ENCODE assay signal across 8 cellular contexts in the genomic region with DNA sequence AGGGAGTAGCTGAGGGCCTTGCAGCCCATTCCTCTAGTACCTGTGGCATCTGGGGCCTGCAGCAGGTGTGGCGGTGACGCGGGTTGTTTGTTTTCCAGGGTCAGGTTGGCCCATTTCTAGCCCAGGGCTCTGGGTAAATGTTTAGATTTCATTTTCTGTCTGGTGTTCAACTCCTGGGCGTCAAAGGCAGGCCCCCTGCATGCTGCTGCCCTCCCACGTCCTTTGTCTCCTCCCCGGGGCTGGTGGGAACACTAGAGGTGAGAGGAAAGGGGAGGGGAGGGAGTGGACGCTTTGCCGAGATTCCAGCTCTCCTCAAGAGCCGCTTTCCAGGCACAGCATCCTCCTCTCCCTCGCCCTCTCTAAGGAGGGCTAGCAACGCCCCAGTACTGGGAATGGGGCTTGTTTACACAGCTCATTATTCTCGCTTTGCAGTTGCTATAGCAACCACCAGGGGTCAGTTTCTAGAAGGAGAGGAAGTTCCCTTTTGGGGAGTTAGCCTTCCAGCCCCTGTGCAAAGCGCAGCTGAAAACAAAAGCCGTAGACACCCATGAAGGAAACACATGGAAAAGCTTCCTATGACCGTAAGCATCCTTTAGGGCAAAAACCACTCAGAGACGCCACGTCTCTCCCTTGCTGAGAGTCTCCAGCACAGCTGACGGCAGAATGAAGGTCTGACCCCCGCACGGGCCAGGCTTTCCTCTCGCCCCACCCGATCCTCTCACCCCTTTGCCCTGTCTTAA.
DNase-seq lines count a peak whose midpoint lies in the region; ATAC-seq, FAIRE-seq and TF ChIP-seq lines count a peak whose summit lies in the region.

No MANE protein-coding gene starts in this region.

- in situ Hi-C loops in G401 (cut with HindIII; ENCODE audit: low sequenced_read_pairs): no loop called here

- no peak overlapping the region for H4K91ac ChIP-seq in H1 (replicated peaks; ENCODE audit: insufficient read length, low read length)

- no peaks in the 10 kb centered on the region for H3K79me1 ChIP-seq in H1 (ENCODE audit: low read depth, low read length)

- H3K4me2 ChIP-seq in PC-9 (no peak overlapping the region), H1 (ENCODE audit: insufficient read depth in 1 of 2, low read depth in 2 of 2, low read length in 2 of 2) (peak overlapping the region; percentile 59 to 65)

- H3K79me2 ChIP-seq in PC-9 (ENCODE audit: low read depth) (no peaks in the 10 kb centered on the region), H1 (ENCODE audit: control insufficient read depth in 1 of 2, insufficient read depth in 2 of 2, low read length in 2 of 2) (no peaks in the 10 kb centered on the region)

- H3F3A ChIP-seq in PC-9 (ENCODE audit: insufficient read depth, low read depth): no peaks in the 10 kb centered on the region

- no peak overlapping the region for H3K14ac ChIP-seq in H1 (ENCODE audit: insufficient read length)

- peak overlapping the region; percentile 27; the same call in 1 of the 2 replicates for H3K4me3 ChIP-seq in HUES6 (ENCODE audit: low read depth, low read length)
- no peak overlapping the region for H3K4me3 ChIP-seq in PC-9
- peak overlapping the region; percentile 18 to 46 (median 30); a peak in 7 of 8 replicates for H3K4me3 ChIP-seq in H1 (ENCODE audit: extremely low read depth in 1 of 4, insufficient read depth in 2 of 4, low read depth in 3 of 4, low read length in 4 of 4)
- H3K4me3 ChIP-seq in upper lobe of right lung: no peak overlapping the region

- no peak overlapping the region for H4K5ac ChIP-seq in H1 (ENCODE audit: insufficient read length, low read depth, low read length)

- TF ChIP-seq POLR2A in H1 (IDR thresholded peaks at IDR 0.05; ENCODE audit: control extremely low read depth in 1 of 2, low read depth in 2 of 2, low read length in 2 of 2): peak in 1 of 2 experiments; percentile 76; a peak in 2 of 3 replicates

- no peaks in the 10 kb centered on the region for H4K20me1 ChIP-seq in PC-9 (ENCODE audit: insufficient read depth)
- H4K20me1 ChIP-seq in H1 (replicated peaks in 1 of 2; ENCODE audit: control insufficient read depth in 1 of 2, insufficient read depth in 2 of 2, low read length in 2 of 2): no peaks in the 10 kb centered on the region

- no peaks in the 10 kb centered on the region for H3K9me2 ChIP-seq in PC-9 (ENCODE audit: insufficient read depth)

- intact Hi-C loops in PC-9 (cut with micrococcal nuclease; ENCODE audit: unreplicated experiment) (no loop called here), upper lobe of right lung (cut with DNase I) (no loop called here)

- FAIRE-seq in H1 (lab: Jason Lieb, UNC): peak; percentile 96

- no peak overlapping the region for H3K56ac ChIP-seq in H1 (replicated peaks; ENCODE audit: insufficient read length, low read depth, low read length)

- H3K36me3 ChIP-seq in HUES6 (ENCODE audit: control insufficient read depth, insufficient read depth, low read length) (no peaks in the 10 kb centered on the region), PC-9 (ENCODE audit: low read depth) (no peaks in the 10 kb centered on the region), H1 (ENCODE audit: control insufficient read depth in 2 of 4, insufficient read depth in 4 of 4, low read length in 3 of 4) (no peaks in the 10 kb centered on the region), upper lobe of right lung (no peaks in the 10 kb centered on the region)

- H3K4me1 ChIP-seq in HUES6 (ENCODE audit: control insufficient read depth, insufficient read depth, low read length) (peaks cover 12% of the 10 kb centered on the region), PC-9 (replicated peaks; ENCODE audit: insufficient read depth) (no peaks in the 10 kb centered on the region), H1 (replicated peaks in 1 of 4; ENCODE audit: control insufficient read depth in 3 of 4, insufficient read depth in 4 of 4, low read length in 3 of 4) (peaks cover 0 to 9% (median 6%) of the 10 kb centered on the region in 4 experiments; a peak in 6 of 7 replicates), upper lobe of right lung (peaks cover 14% of the 10 kb centered on the region)

- CTCF ChIA-PET in PC-9 (lab: Charles Lee): interaction anchor here (0.5 to 0.7 kb wide), 2 partner anchors 301 to 487 kb away, joined by 3 to 10 read pairs; no protein-coding TSS in a partner anchor
- CTCF ChIA-PET in H1 (lab: Charles Lee; ENCODE audit: partially characterized antibody): interaction anchor here (0.6 to 3.9 kb wide), 33 partner anchors 9 to 788 kb away, joined by 3 to 13 read pairs (median 4); no protein-coding TSS in a partner anchor

- H3K23ac ChIP-seq in H1 (ENCODE audit: insufficient read length): no peak overlapping the region

- peak; percentile 39 to 66; a peak in 3 of 4 replicates for TF ChIP-seq RAD21 in H1 (IDR thresholded peaks at IDR 0.05 in 1 of 2, conservative IDR thresholded peaks at IDR 0.05 in 1 of 2; ENCODE audit: low read depth in 2 of 2, low read length in 2 of 2)

- no peak overlapping the region for H2BK120ac ChIP-seq in H1 (replicated peaks; ENCODE audit: low read depth, low read length)

- H3K27me3 ChIP-seq in HUES6 (ENCODE audit: control insufficient read depth, insufficient read depth, low read length) (no peaks in the 10 kb centered on the region), PC-9 (ENCODE audit: insufficient read depth, low read depth) (no peaks in the 10 kb centered on the region), H1 (replicated peaks in 1 of 4; ENCODE audit: control insufficient read depth in 3 of 4, extremely low read depth in 1 of 4, insufficient read depth in 3 of 4, low read length in 3 of 4) (no peaks in the 10 kb centered on the region), upper lobe of right lung (no peaks in the 10 kb centered on the region)

- H3K27ac ChIP-seq in HUES6 (ENCODE audit: low read depth, low read length): no peak overlapping the region
- H3K27ac ChIP-seq in PC-9: no peak overlapping the region
- peak overlapping the region; percentile 65 for H3K27ac ChIP-seq in H1 (ENCODE audit: low read depth, low read length)
- H3K27ac ChIP-seq in upper lobe of right lung: peak overlapping the region; percentile 14

- H3K9me3 ChIP-seq in HUES6 (ENCODE audit: control insufficient read depth, insufficient read depth, low read depth, low read length) (no peaks in the 10 kb centered on the region), PC-9 (ENCODE audit: insufficient read depth, low read depth) (no peaks in the 10 kb centered on the region), H1 (ENCODE audit: insufficient read depth in 2 of 2, low read depth in 1 of 2, low read length in 1 of 2) (no peaks in the 10 kb centered on the region), upper lobe of right lung (no peaks in the 10 kb centered on the region)

- 0 out of 2 replicates have a peak overlapping the region, but pooled peaks have one; percentile 72 for H2BK15ac ChIP-seq in H1 (ENCODE audit: low read length)

- H3K18ac ChIP-seq in H1 (ENCODE audit: extremely low read depth, low read length): peak overlapping the region; percentile 75; the same call in 1 of the 2 replicates

- H4K8ac ChIP-seq in H1 (ENCODE audit: extremely low read depth, insufficient read depth, low read length): peak overlapping the region; percentile 95

- H2AFZ ChIP-seq in PC-9 (no peak overlapping the region), H1 (ENCODE audit: low read length) (peak overlapping the region; percentile 86)

- TF ChIP-seq CTCF in PC-9 (conservative IDR thresholded peaks at IDR 0.05) (peak; percentile 41; the same call in 1 of the 2 replicates), H1 (IDR thresholded peaks at IDR 0.05; ENCODE audit: control extremely low read depth in 1 of 3, insufficient read depth in 1 of 3, low read depth in 1 of 3, low read length in 3 of 3) (peak in 2 of 3 experiments; percentile 48 to 64; a peak in 3 of 4 replicates), upper lobe of right lung (IDR thresholded peaks at IDR 0.05) (peak; percentile 64)

- no TSS peak for BruUV-seq in PC-9 (replicated peaks; lab: Mats Ljungman, UMichigan)

- POLR2A ChIA-PET in PC-9 (lab: Charles Lee; ENCODE audit: unreplicated experiment) (interaction anchor here (0.7 kb wide), 1 partner anchor 16 kb away, joined by 3 read pairs; no protein-coding TSS in a partner anchor), H1 (lab: Charles Lee; ENCODE audit: partially characterized antibody) (interaction anchor here (0.7 to 1.4 kb wide), 6 partner anchors 9 to 402 kb away, joined by 3 to 5 read pairs (median 4); no protein-coding TSS in a partner anchor)

- peak overlapping the region; percentile 94 for H2BK12ac ChIP-seq in H1 (ENCODE audit: low read depth, low read length)

- H2BK20ac ChIP-seq in H1 (ENCODE audit: low read length): 0 out of 2 replicates have a peak overlapping the region, but pooled peaks have one; percentile 61

- H3K9ac ChIP-seq in HUES6 (ENCODE audit: low read length) (no peak overlapping the region), H1 (replicated peaks in 1 of 4; ENCODE audit: extremely low read depth in 1 of 4, low read depth in 3 of 4, low read length in 3 of 4) (peak overlapping the region in 3 of 4 experiments; percentile 25 to 42 (median 33); a peak in 4 of 7 replicates)

- H3K4ac ChIP-seq in H1 (replicated peaks; ENCODE audit: insufficient read length, low read depth, low read length): no peak overlapping the region

- ATAC-seq in GM21423 (IDR thresholded peaks at IDR 0.05; ENCODE audit: unreplicated experiment) (peak; percentile 75), upper lobe of right lung (peak; percentile 94), HG03469 (IDR thresholded peaks at IDR 0.05; ENCODE audit: unreplicated experiment) (no peak)

- no peaks in the 10 kb centered on the region; the same call in 1 of the 2 replicates for H3K23me2 ChIP-seq in H1 (ENCODE audit: low read depth, low read length)

- no peak overlapping the region for H2AK5ac ChIP-seq in H1 (ENCODE audit: low read depth, low read length)

- H2BK5ac ChIP-seq in H1 (ENCODE audit: low read depth, low read length): peak overlapping the region; percentile 38; the same call in 1 of the 2 replicates

- peak; percentile 31 for DNase-seq in G401 (ENCODE audit: low spot score)
- no peak for DNase-seq in PC-9
- DNase-seq in H1 (ENCODE audit: low read depth in 1 of 2, low spot score in 2 of 2): peak in 1 of 2 experiments; percentile 74
- DNase-seq in medulla oblongata (ENCODE audit: extremely low spot score): peak; percentile 86
- DNase-seq in upper lobe of right lung: peak; percentile 69

- TF ChIP-seq EP300 in H1 (IDR thresholded peaks at IDR 0.05; ENCODE audit: borderline replicate concordance in 1 of 2, low read depth in 2 of 2, low read length in 2 of 2): peak in 1 of 2 experiments; percentile 77; a peak in 1 of 3 replicates

- whole genome bisulfite sequencing in H1 (ENCODE audit: extremely low coverage in 1 of 2, insufficient coverage in 1 of 2, insufficient read length in 1 of 2, insufficient replicate concordance in 2 of 2, low coverage in 1 of 2, low lambda C conversion rate in 2 of 2, missing lambda C conversion rate in 1 of 2), 2 experiments: 21% methylated on average over 22 of the region's 22 CpGs; no CpG with 5 or more reads in 1 of the 2 experiments

TF ChIP-seq in H1, 55 proteins besides CTCF, POLR2A, EP300 and RAD21 (continues in another document):
- 0 out of 2 replicates have a peak, but pooled peaks have one; percentile 57 for TF ChIP-seq YY1 (IDR thresholded peaks at IDR 0.05; ENCODE audit: low read depth, low read length)
- TF ChIP-seq SP1 (IDR thresholded peaks at IDR 0.05; ENCODE audit: low read depth, low read length): 0 out of 2 replicates have a peak, but pooled peaks have one; percentile 48
- TF ChIP-seq RBBP5 (IDR thresholded peaks at IDR 0.05; ENCODE audit: borderline replicate concordance, low read depth, low read length): peak; percentile 70; the same call in 1 of the 2 replicates

Comparison
In these comparisons a context has a peak if more than half of its experiments do, and no peak if none do; other contexts are left out.
1. DNase-seq: peak in G401 (single experiment), medulla oblongata (single experiment) and upper lobe of right lung (single experiment); none in PC-9 (0 of 2).
2. H3K27ac ChIP-seq: peak in H1 (single experiment) and upper lobe of right lung (single experiment); none in HUES6 (single experiment) and PC-9 (single experiment).
3. H3K4me3 ChIP-seq: peak in HUES6 (single experiment) and H1 (4 of 4); none in PC-9 (single experiment) and upper lobe of right lung (single experiment).
4. Peak in every context shown above with its lines, with median percentiles within 50 percentile points of each other: CTCF ChIP-seq.